In genomic region chr7:21426958-21427860, GRCh38 we compare ENCODE assay signal across 1 cellular context.
TF ChIP-seq lines count a peak whose summit lies in the region.

No MANE protein-coding gene starts in this region.

TF ChIP-seq in HepG2, 621 proteins besides CTCF, POLR2A, EP300 and RAD21 (continued from another document and continues in another):
- TF ChIP-seq, protein P1, sequence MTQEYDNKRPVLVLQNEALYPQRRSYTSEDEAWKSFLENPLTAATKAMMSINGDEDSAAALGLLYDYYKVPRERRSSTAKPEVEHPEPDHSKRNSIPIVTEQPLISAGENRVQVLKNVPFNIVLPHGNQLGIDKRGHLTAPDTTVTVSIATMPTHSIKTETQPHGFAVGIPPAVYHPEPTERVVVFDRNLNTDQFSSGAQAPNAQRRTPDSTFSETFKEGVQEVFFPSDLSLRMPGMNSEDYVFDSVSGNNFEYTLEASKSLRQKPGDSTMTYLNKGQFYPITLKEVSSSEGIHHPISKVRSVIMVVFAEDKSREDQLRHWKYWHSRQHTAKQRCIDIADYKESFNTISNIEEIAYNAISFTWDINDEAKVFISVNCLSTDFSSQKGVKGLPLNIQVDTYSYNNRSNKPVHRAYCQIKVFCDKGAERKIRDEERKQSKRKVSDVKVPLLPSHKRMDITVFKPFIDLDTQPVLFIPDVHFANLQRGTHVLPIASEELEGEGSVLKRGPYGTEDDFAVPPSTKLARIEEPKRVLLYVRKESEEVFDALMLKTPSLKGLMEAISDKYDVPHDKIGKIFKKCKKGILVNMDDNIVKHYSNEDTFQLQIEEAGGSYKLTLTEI (CRISPR knock-in tag; conservative IDR thresholded peaks at IDR 0.05), result no peak
- TF ChIP-seq ZBTB8A (CRISPR knock-in tag; IDR thresholded peaks at IDR 0.05; ENCODE audit: borderline replicate concordance, low read depth) (no peak), CSRNP2 (CRISPR knock-in tag; conservative IDR thresholded peaks at IDR 0.05; ENCODE audit: low read depth) (no peak), SKI (IDR thresholded peaks at IDR 0.05; ENCODE audit: partially characterized antibody) (peak; percentile 15), ZNF543 (CRISPR knock-in tag; IDR thresholded peaks at IDR 0.05) (peak; percentile 60; the same call in 1 of the 2 replicates), CHD4 (IDR thresholded peaks at IDR 0.05; ENCODE audit: borderline replicate concordance, low read length) (no peak), ZNF646 (CRISPR knock-in tag; IDR thresholded peaks at IDR 0.05) (no peak), RFXAP (CRISPR knock-in tag; IDR thresholded peaks at IDR 0.05; ENCODE audit: borderline replicate concordance) (peak; percentile 82; the same call in 1 of the 2 replicates), RBAK (CRISPR knock-in tag; IDR thresholded peaks at IDR 0.05) (no peak), SMARCC2 (IDR thresholded peaks at IDR 0.05) (no peak), SKIL (CRISPR knock-in tag; IDR thresholded peaks at IDR 0.05; ENCODE audit: borderline replicate concordance) (no peak), TEAD3 (CRISPR knock-in tag; optimal IDR thresholded peaks at IDR 0.05; ENCODE audit: borderline replicate concordance) (peak; percentile 38), GABPA (IDR thresholded peaks at IDR 0.05; ENCODE audit: low read depth, low read length) (peak; percentile 35; the same call in 1 of the 2 replicates), GABPA (CRISPR knock-in tag; IDR thresholded peaks at IDR 0.05; ENCODE audit: low read depth) (peak; percentile 76), ZSCAN29 (CRISPR knock-in tag; conservative IDR thresholded peaks at IDR 0.05) (0 out of 2 replicates have a peak, but pooled peaks have one; percentile 65), PAWR (CRISPR knock-in tag; IDR thresholded peaks at IDR 0.05; ENCODE audit: borderline replicate concordance) (peak; percentile 36; the same call in 1 of the 2 replicates), CCAR2 (optimal IDR thresholded peaks at IDR 0.05; ENCODE audit: low read depth, low read length) (no peak), RBM22 (optimal IDR thresholded peaks at IDR 0.05; ENCODE audit: low read length) (no peak), RXRB (CRISPR knock-in tag; IDR thresholded peaks at IDR 0.05; ENCODE audit: borderline replicate concordance) (no peak), FOXP4 (CRISPR knock-in tag; IDR thresholded peaks at IDR 0.05) (no peak; the same call in 1 of the 2 replicates), ZXDC (CRISPR knock-in tag; IDR thresholded peaks at IDR 0.05) (no peak), AGO2 (optimal IDR thresholded peaks at IDR 0.05; ENCODE audit: low read depth, low read length) (peak; percentile 69), HBP1 (CRISPR knock-in tag; IDR thresholded peaks at IDR 0.05; ENCODE audit: low read depth) (peak; percentile 90; the same call in 1 of the 2 replicates), DMAP1 (CRISPR knock-in tag; IDR thresholded peaks at IDR 0.05) (peak; percentile 86; the same call in 1 of the 2 replicates), ZNF781 (CRISPR knock-in tag; IDR thresholded peaks at IDR 0.05; ENCODE audit: borderline replicate concordance, not compliant biosample characterization) (no peak)
- TF ChIP-seq, protein P2, sequence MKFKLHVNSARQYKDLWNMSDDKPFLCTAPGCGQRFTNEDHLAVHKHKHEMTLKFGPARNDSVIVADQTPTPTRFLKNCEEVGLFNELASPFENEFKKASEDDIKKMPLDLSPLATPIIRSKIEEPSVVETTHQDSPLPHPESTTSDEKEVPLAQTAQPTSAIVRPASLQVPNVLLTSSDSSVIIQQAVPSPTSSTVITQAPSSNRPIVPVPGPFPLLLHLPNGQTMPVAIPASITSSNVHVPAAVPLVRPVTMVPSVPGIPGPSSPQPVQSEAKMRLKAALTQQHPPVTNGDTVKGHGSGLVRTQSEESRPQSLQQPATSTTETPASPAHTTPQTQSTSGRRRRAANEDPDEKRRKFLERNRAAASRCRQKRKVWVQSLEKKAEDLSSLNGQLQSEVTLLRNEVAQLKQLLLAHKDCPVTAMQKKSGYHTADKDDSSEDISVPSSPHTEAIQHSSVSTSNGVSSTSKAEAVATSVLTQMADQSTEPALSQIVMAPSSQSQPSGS (CRISPR knock-in tag; IDR thresholded peaks at IDR 0.05), result no peak
- TF ChIP-seq, protein P3, sequence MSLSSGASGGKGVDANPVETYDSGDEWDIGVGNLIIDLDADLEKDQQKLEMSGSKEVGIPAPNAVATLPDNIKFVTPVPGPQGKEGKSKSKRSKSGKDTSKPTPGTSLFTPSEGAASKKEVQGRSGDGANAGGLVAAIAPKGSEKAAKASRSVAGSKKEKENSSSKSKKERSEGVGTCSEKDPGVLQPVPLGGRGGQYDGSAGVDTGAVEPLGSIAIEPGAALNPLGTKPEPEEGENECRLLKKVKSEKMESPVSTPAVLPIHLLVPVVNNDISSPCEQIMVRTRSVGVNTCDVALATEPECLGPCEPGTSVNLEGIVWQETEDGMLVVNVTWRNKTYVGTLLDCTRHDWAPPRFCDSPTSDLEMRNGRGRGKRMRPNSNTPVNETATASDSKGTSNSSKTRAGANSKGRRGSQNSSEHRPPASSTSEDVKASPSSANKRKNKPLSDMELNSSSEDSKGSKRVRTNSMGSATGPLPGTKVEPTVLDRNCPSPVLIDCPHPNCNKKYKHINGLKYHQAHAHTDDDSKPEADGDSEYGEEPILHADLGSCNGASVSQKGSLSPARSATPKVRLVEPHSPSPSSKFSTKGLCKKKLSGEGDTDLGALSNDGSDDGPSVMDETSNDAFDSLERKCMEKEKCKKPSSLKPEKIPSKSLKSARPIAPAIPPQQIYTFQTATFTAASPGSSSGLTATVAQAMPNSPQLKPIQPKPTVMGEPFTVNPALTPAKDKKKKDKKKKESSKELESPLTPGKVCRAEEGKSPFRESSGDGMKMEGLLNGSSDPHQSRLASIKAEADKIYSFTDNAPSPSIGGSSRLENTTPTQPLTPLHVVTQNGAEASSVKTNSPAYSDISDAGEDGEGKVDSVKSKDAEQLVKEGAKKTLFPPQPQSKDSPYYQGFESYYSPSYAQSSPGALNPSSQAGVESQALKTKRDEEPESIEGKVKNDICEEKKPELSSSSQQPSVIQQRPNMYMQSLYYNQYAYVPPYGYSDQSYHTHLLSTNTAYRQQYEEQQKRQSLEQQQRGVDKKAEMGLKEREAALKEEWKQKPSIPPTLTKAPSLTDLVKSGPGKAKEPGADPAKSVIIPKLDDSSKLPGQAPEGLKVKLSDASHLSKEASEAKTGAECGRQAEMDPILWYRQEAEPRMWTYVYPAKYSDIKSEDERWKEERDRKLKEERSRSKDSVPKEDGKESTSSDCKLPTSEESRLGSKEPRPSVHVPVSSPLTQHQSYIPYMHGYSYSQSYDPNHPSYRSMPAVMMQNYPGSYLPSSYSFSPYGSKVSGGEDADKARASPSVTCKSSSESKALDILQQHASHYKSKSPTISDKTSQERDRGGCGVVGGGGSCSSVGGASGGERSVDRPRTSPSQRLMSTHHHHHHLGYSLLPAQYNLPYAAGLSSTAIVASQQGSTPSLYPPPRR (CRISPR knock-in tag; IDR thresholded peaks at IDR 0.05; ENCODE audit: borderline replicate concordance), result peak; percentile 11; the same call in 1 of the 2 replicates
